In genomic region chr1:229556551-229556950, GRCh38 we compare ENCODE assay signal across 1 cellular context.
TF ChIP-seq lines count a peak whose summit lies in the region.

No MANE protein-coding gene starts in this region.

TF ChIP-seq in WTC11, 78 proteins besides CTCF, POLR2A, EP300 and RAD21 (continued from another document):
- TF ChIP-seq AFF4 (CRISPR knock-in tag; IDR thresholded peaks at IDR 0.05; ENCODE audit: borderline replicate concordance) (no peak), ZNF671 (CRISPR knock-in tag; IDR thresholded peaks at IDR 0.05) (no peak), ETV6 (CRISPR knock-in tag; IDR thresholded peaks at IDR 0.05) (no peak), ZNF232 (CRISPR knock-in tag; IDR thresholded peaks at IDR 0.05) (no peak)
